Comparison of ENCODE assay signal across 1 cellular context in genomic region chr6:125153541-125154183, GRCh38.
A peak's percentile ranks its signal among the peaks of the same experiment; 100 is the strongest.
TF ChIP-seq lines count a peak whose summit lies in the region.

TSS of gene TPD52L1 (plus strand) at chr6:125153773. CDS start at chr6:125153952, 179 bp downstream.

TF ChIP-seq in HepG2, 621 proteins besides CTCF, POLR2A, EP300 and RAD21 (continued from another document and continues in another):
- 0 out of 2 replicates have a peak, but pooled peaks have one; percentile 61 for TF ChIP-seq PRDM10 (CRISPR knock-in tag; IDR thresholded peaks at IDR 0.05; ENCODE audit: low read depth)
- peak; percentile 41; the same call in 1 of the 2 replicates for TF ChIP-seq ZNF275 (CRISPR knock-in tag; IDR thresholded peaks at IDR 0.05; ENCODE audit: borderline replicate concordance)
- peak; percentile 76; the same call in 1 of the 2 replicates for TF ChIP-seq ZNF510 (CRISPR knock-in tag; IDR thresholded peaks at IDR 0.05; ENCODE audit: low read depth)
- TF ChIP-seq ZBTB38 (CRISPR knock-in tag; IDR thresholded peaks at IDR 0.05) = peak; percentile 44; the same call in 1 of the 2 replicates
- no peak for TF ChIP-seq HDAC1 (CRISPR knock-in tag; IDR thresholded peaks at IDR 0.05)
- TF ChIP-seq ZNF546 (CRISPR knock-in tag; conservative IDR thresholded peaks at IDR 0.05) = 0 out of 2 replicates have a peak, but pooled peaks have one; percentile 37
- TF ChIP-seq ZEB1 (IDR thresholded peaks at IDR 0.05; ENCODE audit: insufficient replicate concordance, low read depth) = no peak
- TF ChIP-seq MED8 (CRISPR knock-in tag; IDR thresholded peaks at IDR 0.05; ENCODE audit: insufficient replicate concordance) = no peak
- no peak for TF ChIP-seq CREBL2 (CRISPR knock-in tag; IDR thresholded peaks at IDR 0.05; ENCODE audit: borderline replicate concordance)
- 0 out of 2 replicates have a peak, but pooled peaks have one; percentile 43 for TF ChIP-seq ZNF691 (CRISPR knock-in tag; IDR thresholded peaks at IDR 0.05; ENCODE audit: borderline replicate concordance, low read depth)
- TF ChIP-seq ZBTB39 (CRISPR knock-in tag; IDR thresholded peaks at IDR 0.05) = 0 out of 2 replicates have a peak, but pooled peaks have one; percentile 62
- TF ChIP-seq ZFP37 (CRISPR knock-in tag; IDR thresholded peaks at IDR 0.05; ENCODE audit: borderline replicate concordance) = 0 out of 2 replicates have a peak, but pooled peaks have one; percentile 69
- no peak for TF ChIP-seq KAT7 (CRISPR knock-in tag; IDR thresholded peaks at IDR 0.05; ENCODE audit: borderline replicate concordance)
- no peak for TF ChIP-seq SP1 (IDR thresholded peaks at IDR 0.05)
- TF ChIP-seq SP1 (CRISPR knock-in tag; IDR thresholded peaks at IDR 0.05) = peak; percentile 12; the same call in 1 of the 2 replicates
- TF ChIP-seq ZNF574 (CRISPR knock-in tag; IDR thresholded peaks at IDR 0.05) = peak; percentile 59
- TF ChIP-seq ZBTB25 (CRISPR knock-in tag; IDR thresholded peaks at IDR 0.05) = 0 out of 2 replicates have a peak, but pooled peaks have one; percentile 39
- 0 out of 2 replicates have a peak, but pooled peaks have one; percentile 55 for TF ChIP-seq ZNF34 (CRISPR knock-in tag; IDR thresholded peaks at IDR 0.05; ENCODE audit: borderline replicate concordance)
- no peak for TF ChIP-seq NR2C2 (CRISPR knock-in tag; IDR thresholded peaks at IDR 0.05; ENCODE audit: borderline replicate concordance)
- 0 out of 2 replicates have a peak, but pooled peaks have one; percentile 34 for TF ChIP-seq ZNF780A (CRISPR knock-in tag; IDR thresholded peaks at IDR 0.05)
- TF ChIP-seq SIX4 (CRISPR knock-in tag; IDR thresholded peaks at IDR 0.05) = no peak
- TF ChIP-seq SRY (CRISPR knock-in tag; IDR thresholded peaks at IDR 0.05) = 0 out of 2 replicates have a peak, but pooled peaks have one; percentile 37
- TF ChIP-seq ZNF205 (CRISPR knock-in tag; IDR thresholded peaks at IDR 0.05) = peak; percentile 54; the same call in 1 of the 2 replicates
- no peak for TF ChIP-seq TCF7 (IDR thresholded peaks at IDR 0.05; ENCODE audit: low read depth)
- TF ChIP-seq ATF7 (IDR thresholded peaks at IDR 0.05) = no peak
- TF ChIP-seq ATF7 (CRISPR knock-in tag; IDR thresholded peaks at IDR 0.05) = no peak
- TF ChIP-seq DDIT3 (CRISPR knock-in tag; IDR thresholded peaks at IDR 0.05) = no peak
- peak; percentile 73 for TF ChIP-seq YY1 (IDR thresholded peaks at IDR 0.05; ENCODE audit: insufficient read depth, insufficient replicate concordance, low read depth, low read length)
- TF ChIP-seq ZNF547 (CRISPR knock-in tag; IDR thresholded peaks at IDR 0.05) = peak; percentile 76
- TF ChIP-seq SAFB2 (CRISPR knock-in tag; IDR thresholded peaks at IDR 0.05; ENCODE audit: borderline replicate concordance, low read depth) = 0 out of 2 replicates have a peak, but pooled peaks have one; percentile 35
- TF ChIP-seq ZNF772 (CRISPR knock-in tag; IDR thresholded peaks at IDR 0.05) = no peak
- no peak; the same call in 1 of the 2 replicates for TF ChIP-seq RXRA (CRISPR knock-in tag; IDR thresholded peaks at IDR 0.05)
- no peak for TF ChIP-seq RFXANK (CRISPR knock-in tag; IDR thresholded peaks at IDR 0.05)
- TF ChIP-seq KMT2A (CRISPR knock-in tag; IDR thresholded peaks at IDR 0.05) = no peak
- peak; percentile 49; the same call in 1 of the 2 replicates for TF ChIP-seq THAP9 (CRISPR knock-in tag; IDR thresholded peaks at IDR 0.05; ENCODE audit: borderline replicate concordance)
- 0 out of 2 replicates have a peak, but pooled peaks have one; percentile 29 for TF ChIP-seq CCDC6 (CRISPR knock-in tag; IDR thresholded peaks at IDR 0.05)
- no peak; the same call in 1 of the 2 replicates for TF ChIP-seq REPIN1 (CRISPR knock-in tag; IDR thresholded peaks at IDR 0.05; ENCODE audit: borderline replicate concordance, low read depth)
- no peak for TF ChIP-seq ZNF367 (CRISPR knock-in tag; IDR thresholded peaks at IDR 0.05; ENCODE audit: borderline replicate concordance)
- TF ChIP-seq SNRNP70 (IDR thresholded peaks at IDR 0.05; ENCODE audit: low read depth, low read length) = no peak
- TF ChIP-seq LRRFIP1 (CRISPR knock-in tag; conservative IDR thresholded peaks at IDR 0.05) = no peak
- peak; percentile 72 for TF ChIP-seq SALL1 (CRISPR knock-in tag; IDR thresholded peaks at IDR 0.05)
- TF ChIP-seq ZNF615 (CRISPR knock-in tag; IDR thresholded peaks at IDR 0.05; ENCODE audit: borderline replicate concordance) = no peak
- peak; percentile 42; the same call in 1 of the 2 replicates for TF ChIP-seq ZNF160 (CRISPR knock-in tag; IDR thresholded peaks at IDR 0.05)
